ENCODE assay signal across 8 cellular contexts in genomic region chr12:123712780-123713319, GRCh38.
DNase-seq lines count a peak whose midpoint lies in the region; ATAC-seq and TF ChIP-seq lines count a peak whose summit lies in the region.

No MANE protein-coding gene starts in this region.

- no peaks in the 10 kb centered on the region for H3K9me3 ChIP-seq in mucosa of stomach (ENCODE audit: control insufficient read depth, low read length)

- DNase-seq in COLO668 (lab: John Stamatoyannopoulos, UW; ENCODE audit: unreplicated experiment) (peak; percentile 28), NAMALWA (ENCODE audit: low spot score) (peak; percentile 13), cardiac fibroblast (ENCODE audit: low read depth in 2 of 2) (peak; percentile 5 to 17), D341Med (ENCODE audit: low spot score) (no peak), COLO829 (ENCODE audit: low spot score) (no peak), ecto neural progenitor cell (ENCODE audit: low spot score) (no peak)

- no peaks in the 10 kb centered on the region for H3K36me3 ChIP-seq in mucosa of stomach (ENCODE audit: control insufficient read depth, insufficient read depth, low read length)

- no peaks in the 10 kb centered on the region for H3K27me3 ChIP-seq in mucosa of stomach (ENCODE audit: control insufficient read depth, insufficient read depth, low read length)

- TF ChIP-seq CTCF in cardiac fibroblast (IDR thresholded peaks at IDR 0.05; ENCODE audit: low read depth, low read length), result no peak

- H3K4me3 ChIP-seq in cardiac fibroblast (replicated peaks in 1 of 2; ENCODE audit: low read depth in 2 of 2, low read length in 2 of 2), result peak overlapping the region; percentile 96 to 99
- H3K4me3 ChIP-seq in mucosa of stomach (ENCODE audit: low read length), result peak overlapping the region; percentile 92

- H3K9ac ChIP-seq in mucosa of stomach (ENCODE audit: low read length), result peak overlapping the region; percentile 90

- H3K4me1 ChIP-seq in mucosa of stomach (ENCODE audit: control insufficient read depth, insufficient read depth, low read length), result peaks cover 26% of the 10 kb centered on the region

- ATAC-seq in GM19035 (IDR thresholded peaks at IDR 0.05; ENCODE audit: unreplicated experiment), result no peak

Comparison
In these comparisons a context has a peak if more than half of its experiments do, and no peak if none do; other contexts are left out.
1. DNase-seq: peak in COLO668 (single experiment), NAMALWA (single experiment) and cardiac fibroblast (2 of 2); none in D341Med (single experiment), COLO829 (single experiment) and ecto neural progenitor cell (single experiment).